8 cellular contexts compared by ENCODE assay signal in the genomic region with DNA sequence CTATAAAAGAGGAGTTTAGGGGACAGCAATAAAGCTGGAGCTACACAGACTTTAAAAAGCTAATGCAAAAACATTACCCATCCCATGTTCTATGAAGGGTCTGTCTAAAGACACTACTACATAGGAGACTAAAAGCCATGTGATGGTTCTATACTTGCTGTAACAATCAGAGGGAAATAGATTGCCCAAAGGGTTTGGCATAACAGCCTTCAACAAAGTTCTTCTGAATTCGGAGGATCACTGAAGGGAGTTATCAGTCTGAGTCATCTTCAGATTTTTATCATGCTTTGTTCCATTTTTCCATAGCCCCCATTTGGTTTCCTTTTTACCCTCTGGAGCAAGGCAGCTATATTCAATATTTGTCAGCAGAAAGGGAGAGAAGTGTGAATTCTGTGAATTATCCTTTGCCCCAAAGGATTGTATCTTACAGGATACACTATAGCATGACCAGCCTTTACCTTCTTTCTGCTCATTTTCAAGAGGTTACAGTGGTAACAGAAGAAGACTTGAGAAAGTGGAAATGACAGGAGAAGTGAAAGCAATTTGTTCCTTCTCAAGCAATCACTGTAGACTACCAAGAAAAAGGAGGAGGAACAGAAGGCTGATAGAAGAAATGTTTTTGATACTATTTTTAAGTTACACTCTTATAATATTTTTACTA.
DNase-seq lines count a peak whose midpoint lies in the region; ATAC-seq lines count a peak whose summit lies in the region.
"Not testable (repeated sequence)": the region's sequence is repeated elsewhere in the genome, so short reads cannot be mapped to it uniquely, and the experiment has no call there.

No MANE protein-coding gene starts in this region.

- not testable (repeated sequence) for H3K27ac Mint-ChIP-seq in stimulated activated effector memory CD8-positive, alpha-beta T cell treated with anti-CD3 and anti-CD28 coated beads, Interleukin-12 subunit alpha, Interleukin-12 subunit beta, amount 100 ng/mL, for 72 hours

- H3K4me3 Mint-ChIP-seq in stimulated activated effector memory CD8-positive, alpha-beta T cell treated with anti-CD3 and anti-CD28 coated beads, Interleukin-12 subunit alpha, Interleukin-12 subunit beta, amount 100 ng/mL, for 72 hours = not testable (repeated sequence)

- DNase-seq in RPMI7951 (ENCODE audit: low read depth) = peak; percentile 19
- not testable (repeated sequence) for DNase-seq in stimulated activated effector memory CD8-positive, alpha-beta T cell treated with anti-CD3 and anti-CD28 coated beads, Interleukin-12 subunit alpha, Interleukin-12 subunit beta, amount 100 ng/mL, for 72 hours (ENCODE audit: low spot score in 2 of 2)

- H3K9me3 Mint-ChIP-seq in stimulated activated effector memory CD8-positive, alpha-beta T cell treated with anti-CD3 and anti-CD28 coated beads, Interleukin-12 subunit alpha, Interleukin-12 subunit beta, amount 100 ng/mL, for 72 hours = not testable (repeated sequence)

- H3K36me3 Mint-ChIP-seq in stimulated activated effector memory CD8-positive, alpha-beta T cell treated with anti-CD3 and anti-CD28 coated beads, Interleukin-12 subunit alpha, Interleukin-12 subunit beta, amount 100 ng/mL, for 72 hours = peaks cover 22% of the 10 kb centered on the region

- ATAC-seq in GM18511 (IDR thresholded peaks at IDR 0.05; ENCODE audit: unreplicated experiment) (peak; percentile 96), GM19372 (IDR thresholded peaks at IDR 0.05; ENCODE audit: low read depth, unreplicated experiment) (peak; percentile 82), GM21528 (IDR thresholded peaks at IDR 0.05; ENCODE audit: low FRiP score, unreplicated experiment) (peak; percentile 80), HG02642 (IDR thresholded peaks at IDR 0.05; ENCODE audit: poor library complexity, unreplicated experiment) (peak; percentile 79), HG03097 (IDR thresholded peaks at IDR 0.05; ENCODE audit: low FRiP score, unreplicated experiment) (peak; percentile 69), HG03520 (IDR thresholded peaks at IDR 0.05; ENCODE audit: unreplicated experiment) (peak; percentile 56)
- ATAC-seq in stimulated activated effector memory CD8-positive, alpha-beta T cell treated with anti-CD3 and anti-CD28 coated beads, Interleukin-12 subunit alpha, Interleukin-12 subunit beta, amount 100 ng/mL, for 72 hours = peak; percentile 65

- H3K4me1 Mint-ChIP-seq in stimulated activated effector memory CD8-positive, alpha-beta T cell treated with anti-CD3 and anti-CD28 coated beads, Interleukin-12 subunit alpha, Interleukin-12 subunit beta, amount 100 ng/mL, for 72 hours = not testable (repeated sequence)
